In the genomic region with DNA sequence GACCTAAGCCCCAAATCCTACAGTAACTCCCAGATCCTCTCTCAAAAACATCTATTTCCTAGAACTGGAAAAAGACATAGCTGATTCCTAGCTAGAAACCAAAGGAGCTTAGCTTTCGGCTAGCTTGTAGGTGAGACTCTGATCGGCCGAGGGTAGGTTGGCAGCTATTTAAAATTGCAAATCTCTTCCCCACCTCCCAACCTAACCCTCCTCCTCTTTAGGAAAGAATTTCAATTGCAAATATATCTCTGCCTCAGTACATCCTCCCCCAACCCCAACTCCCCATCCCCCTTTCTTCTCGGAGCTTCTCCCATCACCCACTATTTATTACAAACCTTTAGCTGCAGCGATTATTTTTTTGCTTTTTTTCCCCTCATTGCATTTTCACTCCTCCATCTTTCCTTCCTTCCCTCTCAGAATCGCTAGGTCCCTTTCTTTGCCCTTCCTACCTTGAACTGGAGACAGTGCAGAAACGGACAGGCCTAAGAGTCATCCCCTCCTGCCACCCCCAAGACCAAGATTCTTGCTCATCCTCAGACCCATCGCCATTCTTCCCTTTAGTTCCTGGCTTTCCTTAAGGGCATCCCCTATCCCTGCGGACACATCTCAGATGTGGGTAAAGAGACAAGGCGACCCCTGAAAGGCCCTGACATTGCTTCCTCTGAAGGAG, we compare ENCODE assay signal across 20 cellular contexts. TPM values are rescaled to one million over a fixed set of nuclear protein-coding genes. Genes with fewer than 3 reads are reported as not detected.
DNase-seq lines count a peak whose midpoint lies in the region; ATAC-seq and TF ChIP-seq lines count a peak whose summit lies in the region.
"Had no signal": no experiment of that assay in that cellular context is flagged by ENCODE, and none has a peak within 500 bp of the region (broad histone marks: within the 10 kb centered on the region; RNA-seq: fewer than 3 reads in every experiment).

No MANE protein-coding gene starts in this region.

- H3K27me3 ChIP-seq in BLaER1 (no peaks in the 10 kb centered on the region), ovary (no peaks in the 10 kb centered on the region)
- H3K27me3 ChIP-seq: BLaER1 treated with 17β-estradiol and CSF1 and Interleukin-3, amounts not matched to agents 10 nM and 100 nM; brain microvascular endothelial cell; gastroesophageal sphincter; neutrophil; uterus had no signal

- H3K9ac ChIP-seq in BLaER1 = no peak overlapping the region

- intact Hi-C loops in ovary (cut with DNase I) = loop anchor here in 2 of 4 donors (5.0 to 10.0 kb wide), 2 partner anchors 53 to 56 kb away; no protein-coding TSS in a partner anchor

- peaks cover 28% of the 10 kb centered on the region for H3K36me3 ChIP-seq in BLaER1
- no peaks in the 10 kb centered on the region for H3K36me3 ChIP-seq in ovary
- H3K36me3 ChIP-seq: brain microvascular endothelial cell, neutrophil, uterus had no signal

- peak overlapping the region; percentile 22 for H3K4me2 ChIP-seq in BLaER1

- no peak for TF ChIP-seq EP300 in ovary (IDR thresholded peaks at IDR 0.05)

- H3K9me3 ChIP-seq in BLaER1 (no peaks in the 10 kb centered on the region), iPS-18c (ENCODE audit: control insufficient read depth, insufficient read depth, low read length) (no peaks in the 10 kb centered on the region), ovary (no peaks in the 10 kb centered on the region)
- H3K9me3 ChIP-seq: BLaER1 treated with 17β-estradiol and CSF1 and Interleukin-3, amounts not matched to agents 10 nM and 100 nM; gastroesophageal sphincter; neutrophil; uterus had no signal

- peaks cover 29% of the 10 kb centered on the region for H3K36me3 Mint-ChIP-seq in WTC11
- H3K36me3 Mint-ChIP-seq: activated naive CD4-positive, alpha-beta T cell treated with anti-CD3 and anti-CD28 coated beads, Interleukin-2, amount 50 U/mL, for 24 hours had no signal

- TF ChIP-seq CTCF in WTC11 (IDR thresholded peaks at IDR 0.05) = no peak
- TF ChIP-seq CTCF in ovary (IDR thresholded peaks at IDR 0.05) = no peak
- TF ChIP-seq CTCF in omental fat pad (IDR thresholded peaks at IDR 0.05) = no peak

- H3K27ac ChIP-seq in BLaER1 = 0 out of 2 replicates have a peak overlapping the region, but pooled peaks have one; percentile 13
- no peak overlapping the region for H3K27ac ChIP-seq in ovary
- H3K27ac ChIP-seq: BLaER1 treated with 17β-estradiol and CSF1 and Interleukin-3, amounts not matched to agents 10 nM and 100 nM; brain microvascular endothelial cell; gastroesophageal sphincter; neutrophil; uterus had no signal

- DNase-seq in WTC11 (ENCODE audit: low spot score) = no peak
- no peak for DNase-seq in ovary
- no peak for DNase-seq in NCI-H2171 treated with DMSO at 0.1 percent for 48 hours (lab: John Stamatoyannopoulos, UW)
- no peak for DNase-seq in omental fat pad (ENCODE audit: low spot score)
- DNase-seq: activated CD4-positive, alpha-beta memory T cell treated with anti-CD3 and anti-CD28 coated beads, Interleukin-2, amount 10 ng/mL, durations not matched to agents 7 days and 5 days; activated T-cell treated with anti-CD3 and anti-CD28 coated beads, Interleukin-2, amount 50 U/mL, for 24 hours; brain microvascular endothelial cell; GDM1; MV-4-11; NCI-H1930 had no signal

- no peak for TF ChIP-seq POLR2A in ovary (IDR thresholded peaks at IDR 0.05)

- 65 to 75% (median 71%) methylated on average over 10 of the region's 10 CpGs for WGBS in ovary, 3 donors

- CTCF ChIA-PET in WTC11 (lab: Charles Lee) = interaction anchor here (0.6 to 7.8 kb wide), 24 partner anchors 9 to 531 kb away, joined by 3 to 181 read pairs (median 7); a partner anchor contains a TSS

- H3K9me3 Mint-ChIP-seq in WTC11 = no peaks in the 10 kb centered on the region
- H3K9me3 Mint-ChIP-seq: activated CD4-positive, alpha-beta memory T cell treated with anti-CD3 and anti-CD28 coated beads, Interleukin-2, amount 10 ng/mL, durations not matched to agents 7 days and 5 days; activated naive CD4-positive, alpha-beta T cell treated with anti-CD3 and anti-CD28 coated beads, Interleukin-2, amount 50 U/mL, for 24 hours; activated T-cell treated with anti-CD3 and anti-CD28 coated beads, Interleukin-2, amount 50 U/mL, for 24 hours; memory B cell had no signal

- peak; percentile 34 for ATAC-seq in WTC11
- no peak for ATAC-seq in omental fat pad (ENCODE audit: low FRiP score)
- ATAC-seq: gastroesophageal sphincter, GM12878 had no signal

- H3K4me3 Mint-ChIP-seq in WTC11 = peak overlapping the region; percentile 83
- H3K4me3 Mint-ChIP-seq: activated CD4-positive, alpha-beta memory T cell treated with anti-CD3 and anti-CD28 coated beads, Interleukin-2, amount 10 ng/mL, durations not matched to agents 7 days and 5 days; activated naive CD4-positive, alpha-beta T cell treated with anti-CD3 and anti-CD28 coated beads, Interleukin-2, amount 50 U/mL, for 24 hours; activated T-cell treated with anti-CD3 and anti-CD28 coated beads, Interleukin-2, amount 50 U/mL, for 24 hours; memory B cell had no signal

- H3K4me1 ChIP-seq in BLaER1 (peaks cover 8% of the 10 kb centered on the region), ovary (ENCODE audit: insufficient read depth) (no peaks in the 10 kb centered on the region)
- H3K4me1 ChIP-seq: uterus had no signal

- H4K20me1 ChIP-seq in BLaER1 = no peaks in the 10 kb centered on the region
- H4K20me1 ChIP-seq: BLaER1 treated with 17β-estradiol and CSF1 and Interleukin-3, amounts not matched to agents 10 nM and 100 nM had no signal

- H3K27ac Mint-ChIP-seq in WTC11 = peak overlapping the region; percentile 100
- H3K27ac Mint-ChIP-seq: activated CD4-positive, alpha-beta memory T cell treated with anti-CD3 and anti-CD28 coated beads, Interleukin-2, amount 10 ng/mL, durations not matched to agents 7 days and 5 days; activated naive CD4-positive, alpha-beta T cell treated with anti-CD3 and anti-CD28 coated beads, Interleukin-2, amount 50 U/mL, for 24 hours; activated T-cell treated with anti-CD3 and anti-CD28 coated beads, Interleukin-2, amount 50 U/mL, for 24 hours; memory B cell had no signal

- peaks cover 57% of the 10 kb centered on the region for H3K4me1 Mint-ChIP-seq in WTC11
- H3K4me1 Mint-ChIP-seq: activated naive CD4-positive, alpha-beta T cell treated with anti-CD3 and anti-CD28 coated beads, Interleukin-2, amount 50 U/mL, for 24 hours had no signal

- H3K27me3 Mint-ChIP-seq in WTC11 (ENCODE audit: low read depth) = no peaks in the 10 kb centered on the region
- H3K27me3 Mint-ChIP-seq: activated CD4-positive, alpha-beta memory T cell treated with anti-CD3 and anti-CD28 coated beads, Interleukin-2, amount 10 ng/mL, durations not matched to agents 7 days and 5 days; memory B cell had no signal

- H3K4me3 ChIP-seq in BLaER1 (no peak overlapping the region), iPS-18c (ENCODE audit: insufficient read depth, low read depth, low read length) (peak overlapping the region; percentile 70), ovary (no peak overlapping the region)
- H3K4me3 ChIP-seq: BLaER1 treated with 17β-estradiol and CSF1 and Interleukin-3, amounts not matched to agents 10 nM and 100 nM; gastroesophageal sphincter; GM12878; uterus had no signal

- POLR2A ChIA-PET in WTC11 (lab: Charles Lee) = interaction anchor here (0.6 to 5.5 kb wide), 14 partner anchors 9 to 762 kb away, joined by 3 to 102 read pairs (median 14); a partner anchor contains a TSS

TF ChIP-seq in WTC11, 78 proteins besides CTCF, POLR2A, EP300 and RAD21 (continues in another document):
- TF ChIP-seq, protein P1, sequence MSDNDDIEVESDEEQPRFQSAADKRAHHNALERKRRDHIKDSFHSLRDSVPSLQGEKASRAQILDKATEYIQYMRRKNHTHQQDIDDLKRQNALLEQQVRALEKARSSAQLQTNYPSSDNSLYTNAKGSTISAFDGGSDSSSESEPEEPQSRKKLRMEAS (CRISPR knock-in tag; IDR thresholded peaks at IDR 0.05) = peak; percentile 18; the same call in 1 of the 2 replicates
- TF ChIP-seq, protein P2, sequence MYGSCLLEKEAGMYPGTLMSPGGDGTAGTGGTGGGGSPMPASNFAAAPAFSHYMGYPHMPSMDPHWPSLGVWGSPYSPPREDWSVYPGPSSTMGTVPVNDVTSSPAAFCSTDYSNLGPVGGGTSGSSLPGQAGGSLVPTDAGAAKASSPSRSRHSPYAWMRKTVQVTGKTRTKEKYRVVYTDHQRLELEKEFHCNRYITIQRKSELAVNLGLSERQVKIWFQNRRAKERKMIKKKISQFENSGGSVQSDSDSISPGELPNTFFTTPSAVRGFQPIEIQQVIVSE (CRISPR knock-in tag; IDR thresholded peaks at IDR 0.05; ENCODE audit: borderline replicate concordance) = no peak

RNA-seq across cellular contexts. Expression of a gene that starts 13.4 kb away (rescaled TPM):
- total RNA-seq in WTC11 (2021) = 16.4 to 26.2 TPM (median 25.7 TPM) in 3 replicates
- 1 to 10 TPM in 5 of 7 donors, under 1 TPM in 2; 0.48 to 2.3 (median 2.0) TPM for total RNA-seq in ovary
- polyA plus RNA-seq in ovary = under 1 TPM; 0.34 to 0.63 TPM
- total RNA-seq in omental fat pad = 1 to 10 TPM in 1 of 4 donors, under 1 TPM in 3; 0.63 to 1.8 (median 0.73) TPM

RNA-seq across cellular contexts. Expression of a gene that starts 17.9 kb away (rescaled TPM):
- 20.0 to 26.2 TPM (median 25.4 TPM) in 3 replicates for total RNA-seq in WTC11 (2021)
- total RNA-seq in ovary = 10 to 100 TPM; 14.6 to 22.3 (median 19.6) TPM
- 10 to 100 TPM; 11.5 to 11.9 TPM for polyA plus RNA-seq in ovary
- 10 to 100 TPM; 12.5 to 19.6 (median 16.7) TPM for total RNA-seq in omental fat pad

RNA-seq across cellular contexts. Expression of a gene that starts 29.4 kb away (rescaled TPM):
- total RNA-seq in WTC11 (2021) = 108 to 122 TPM (median 115 TPM) in 3 replicates
- 100 to 1,000 TPM in 3 of 7 donors, 10 to 100 TPM in 4; 76.3 to 129 (median 92.8) TPM for total RNA-seq in ovary
- 10 to 100 TPM; 32.0 to 80.4 TPM for polyA plus RNA-seq in ovary
- 10 to 100 TPM; 49.5 to 72.9 (median 58.0) TPM for total RNA-seq in omental fat pad

RNA-seq across cellular contexts. Expression of a gene that starts 40.4 kb away (rescaled TPM):
- total RNA-seq in WTC11 (2021) = 50.1 to 62.0 TPM (median 60.0 TPM) in 3 replicates
- 10 to 100 TPM in 4 of 7 donors, 1 to 10 TPM in 3; 7.4 to 43.5 (median 10.1) TPM for total RNA-seq in ovary
- 10 to 100 TPM; 19.9 to 22.1 TPM for polyA plus RNA-seq in ovary
- 1 to 10 TPM in 2 of 4 donors, under 1 TPM in 2; 0.56 to 1.2 (median 0.90) TPM for total RNA-seq in omental fat pad
- total RNA-seq: activated CD4-positive, alpha-beta memory T cell treated with anti-CD3 and anti-CD28 coated beads, Interleukin-2, amount 10 ng/mL, durations not matched to agents 7 days and 5 days; NCI-H460 had no signal
